Comparison of ENCODE assay signal across 1 cellular context in genomic region chr13:77028202-77028601, GRCh38.
TF ChIP-seq lines count a peak whose summit lies in the region.

No MANE protein-coding gene starts in this region.

TF ChIP-seq in K562, 482 proteins besides CTCF, POLR2A, EP300 and RAD21:
- TF ChIP-seq SAFB2 (IDR thresholded peaks at IDR 0.05; ENCODE audit: borderline replicate concordance, low read depth, low read length, severe bottlenecking) (no peak), JUND (IDR thresholded peaks at IDR 0.05; ENCODE audit: borderline replicate concordance, low read depth, low read length) (peak; percentile 44; the same call in 1 of the 2 replicates), JUND (tag; IDR thresholded peaks at IDR 0.05; ENCODE audit: borderline replicate concordance, low read depth, low read length) (peak; percentile 51; the same call in 1 of the 3 replicates), ATF3 (IDR thresholded peaks at IDR 0.05) (peak; percentile 69), ATF3 (CRISPR knock-in tag; conservative IDR thresholded peaks at IDR 0.05) (no peak), MLX (CRISPR knock-in tag; conservative IDR thresholded peaks at IDR 0.05) (no peak), NKRF (IDR thresholded peaks at IDR 0.05; ENCODE audit: borderline replicate concordance) (no peak), POU5F1 (IDR thresholded peaks at IDR 0.05; ENCODE audit: borderline replicate concordance, low read depth, low read length, partially characterized antibody) (no peak), IRF9 (tag; IDR thresholded peaks at IDR 0.05) (no peak), ATF7 (IDR thresholded peaks at IDR 0.05) (0 out of 2 replicates have a peak, but pooled peaks have one; percentile 39), YY1 (IDR thresholded peaks at IDR 0.05; ENCODE audit: borderline replicate concordance in 1 of 3, control insufficient read depth in 1 of 3, extremely low read depth in 1 of 3, insufficient read depth in 3 of 3, insufficient read length in 1 of 3, insufficient replicate concordance in 2 of 3, low read depth in 1 of 3, low read length in 2 of 3) (no peak), BMI1 (IDR thresholded peaks at IDR 0.05; ENCODE audit: low read length) (no peak), PREB (CRISPR knock-in tag; IDR thresholded peaks at IDR 0.05) (no peak), AFF4 (CRISPR knock-in tag; IDR thresholded peaks at IDR 0.05) (no peak), ZNF639 (CRISPR knock-in tag; conservative IDR thresholded peaks at IDR 0.05 in 1 of 2, IDR thresholded peaks at IDR 0.05 in 1 of 2) (no peak), ZNF407 (IDR thresholded peaks at IDR 0.05; ENCODE audit: low read depth) (no peak)
